In the genomic region with DNA sequence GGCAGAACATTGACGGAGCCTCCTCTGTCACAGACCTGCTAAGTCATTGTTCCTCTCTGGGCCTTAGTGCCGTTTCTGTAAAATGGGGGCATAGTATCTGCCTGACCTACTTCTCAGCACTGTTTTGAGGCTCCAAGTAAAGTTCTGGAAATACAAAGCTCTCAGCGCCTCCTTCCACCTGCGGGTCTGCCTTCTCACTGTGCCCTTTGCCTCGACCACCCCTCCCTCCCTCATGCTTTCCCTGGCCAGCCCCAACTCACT, we compare ENCODE assay signal across 12 cellular contexts. TPM values are rescaled to one million over a fixed set of nuclear protein-coding genes. Genes with fewer than 3 reads are reported as not detected.
A peak's percentile ranks its signal among the peaks of the same experiment; 100 is the strongest.
DNase-seq lines count a peak whose midpoint lies in the region; ATAC-seq and TF ChIP-seq lines count a peak whose summit lies in the region.
"Had no signal": no experiment of that assay in that cellular context is flagged by ENCODE, and none has a peak within 500 bp of the region (broad histone marks: within the 10 kb centered on the region; RNA-seq: fewer than 3 reads in every experiment).

No MANE protein-coding gene starts in this region.

- ATAC-seq in heart left ventricle: no peak
- no peak for ATAC-seq in Right ventricle myocardium inferior
- no peak for ATAC-seq in right cardiac atrium
- ATAC-seq in HG02840 (IDR thresholded peaks at IDR 0.05; ENCODE audit: low FRiP score, unreplicated experiment): no peak
- ATAC-seq in GM19035 (IDR thresholded peaks at IDR 0.05; ENCODE audit: unreplicated experiment): no peak

- H4K8ac ChIP-seq in trophoblast cell (ENCODE audit: low read depth, low read length): peak overlapping the region; percentile 72

- peak overlapping the region; percentile 9 for H4K12ac ChIP-seq in trophoblast cell (ENCODE audit: low read depth, low read length)

- H3K18ac ChIP-seq in trophoblast cell (ENCODE audit: low read length): peak overlapping the region; percentile 42

- no peak overlapping the region for H3K9ac ChIP-seq in trophoblast cell (ENCODE audit: low read length)

- H3K4me3 ChIP-seq in heart left ventricle: no peak overlapping the region
- no peak overlapping the region for H3K4me3 ChIP-seq in right cardiac atrium (ENCODE audit: low read length)
- no peak overlapping the region for H3K4me3 ChIP-seq in trophoblast cell (ENCODE audit: low read depth, low read length)
- no peak overlapping the region for H3K4me3 ChIP-seq in urinary bladder (ENCODE audit: low read depth, low read length)

- peaks cover 22% of the 10 kb centered on the region for H3K79me1 ChIP-seq in trophoblast cell (ENCODE audit: low read length)

- no peaks in the 10 kb centered on the region for H3K27me3 ChIP-seq in heart left ventricle
- no peaks in the 10 kb centered on the region for H3K27me3 ChIP-seq in right cardiac atrium (ENCODE audit: control insufficient read depth, insufficient read depth)
- H3K27me3 ChIP-seq in trophoblast cell (ENCODE audit: insufficient read depth, low read length): no peaks in the 10 kb centered on the region

- H3K23ac ChIP-seq in trophoblast cell (ENCODE audit: low read length): no peak overlapping the region

- no peaks in the 10 kb centered on the region for H3K4me1 Mint-ChIP-seq in Calu3 (ENCODE audit: low read depth, unreplicated experiment)

- no peak overlapping the region for H2AFZ ChIP-seq in trophoblast cell (ENCODE audit: insufficient read depth, low read length, poor library complexity)

- H3K9me3 ChIP-seq in heart left ventricle (no peaks in the 10 kb centered on the region), right cardiac atrium (ENCODE audit: control insufficient read depth, low read length) (no peaks in the 10 kb centered on the region), trophoblast cell (ENCODE audit: insufficient read depth, low read depth, low read length) (no peaks in the 10 kb centered on the region)

- peaks cover 7% of the 10 kb centered on the region for H3K79me2 ChIP-seq in trophoblast cell (ENCODE audit: control insufficient read depth, insufficient read depth, low read length, poor library complexity)

- no peak overlapping the region for H3K4me2 ChIP-seq in trophoblast cell (ENCODE audit: low read length)

- peak overlapping the region; percentile 93 for H2BK120ac ChIP-seq in trophoblast cell (ENCODE audit: insufficient read depth, low read length, poor library complexity)

- H2BK12ac ChIP-seq in trophoblast cell (ENCODE audit: low read length): peak overlapping the region; percentile 85

- H3K36me3 ChIP-seq in heart left ventricle: no peaks in the 10 kb centered on the region
- no peaks in the 10 kb centered on the region for H3K36me3 ChIP-seq in trophoblast cell (ENCODE audit: control insufficient read depth in 1 of 2, insufficient read depth in 2 of 2, low read length in 2 of 2)
- no peaks in the 10 kb centered on the region for H3K36me3 ChIP-seq in urinary bladder (ENCODE audit: insufficient read depth)

- H3K27me3 Mint-ChIP-seq in Calu3 (ENCODE audit: unreplicated experiment): no peaks in the 10 kb centered on the region

- peak overlapping the region; percentile 60 for H3K4ac ChIP-seq in trophoblast cell (ENCODE audit: low read depth, low read length)

- no peaks in the 10 kb centered on the region for H3K9me3 Mint-ChIP-seq in Calu3 (ENCODE audit: low read depth, unreplicated experiment)

- H3K27ac Mint-ChIP-seq in Calu3 (ENCODE audit: unreplicated experiment): no peak overlapping the region

- peak overlapping the region; percentile 78 for H3K14ac ChIP-seq in trophoblast cell (ENCODE audit: low read length)

- TF ChIP-seq CTCF in heart left ventricle (IDR thresholded peaks at IDR 0.05) (no peak), Calu3 (IDR thresholded peaks at IDR 0.05; ENCODE audit: unreplicated experiment) (no peak)

- no peaks in the 10 kb centered on the region for H3K36me3 Mint-ChIP-seq in Calu3 (ENCODE audit: insufficient read depth, unreplicated experiment)

- peak overlapping the region; percentile 88 for H2BK5ac ChIP-seq in trophoblast cell (ENCODE audit: low read depth, low read length, poor library complexity)

- DNase-seq in heart left ventricle (no peak), Right ventricle myocardium inferior (ENCODE audit: missing footprints) (no peak), right cardiac atrium (no peak), trophoblast cell (peak in 1 of 2 donors; percentile 33), Calu3 (no peak)
- DNase-seq: activated CD4-positive, alpha-beta T cell treated with anti-CD3 and anti-CD28 coated beads, Interleukin-2, amount 50 U/mL, for 48 hours; activated naive CD4-positive, alpha-beta T cell treated with anti-CD3 and anti-CD28 coated beads, Interleukin-2, amount 50 U/mL, for 16 hours; NCI-H69; T-helper 1 cell had no signal

- BruUV-seq in Calu3 (replicated peaks; lab: Mats Ljungman, UMichigan): no TSS peak

- peak overlapping the region; percentile 88 to 99 (median 93) for H3K27ac ChIP-seq in heart left ventricle
- H3K27ac ChIP-seq in right cardiac atrium (ENCODE audit: low read length): peak overlapping the region; percentile 76
- peak overlapping the region; percentile 96 for H3K27ac ChIP-seq in trophoblast cell (ENCODE audit: low read depth, low read length)
- H3K27ac ChIP-seq in urinary bladder (ENCODE audit: low read depth): peak overlapping the region; percentile 81

- peak overlapping the region; percentile 90 for H2AK5ac ChIP-seq in trophoblast cell (ENCODE audit: low read length)

- intact Hi-C loops in heart left ventricle (cut with DNase I) (loop anchor here in 1 of 10 donors (2.0 kb wide), 1 partner anchor 51 kb away; no protein-coding TSS in a partner anchor), Right ventricle myocardium inferior (cut with DNase I) (no loop called here), right cardiac atrium (cut with DNase I) (loop anchor here in 1 of 4 donors (10.0 kb wide), 1 partner anchor 71 kb away; no protein-coding TSS in a partner anchor), Calu3 (cut with micrococcal nuclease; ENCODE audit: unreplicated experiment) (no loop called here)

- H3K4me1 ChIP-seq in heart left ventricle (peaks cover 8 to 39% (median 25%) of the 10 kb centered on the region in 12 donors), right cardiac atrium (ENCODE audit: control insufficient read depth, insufficient read depth, low read length) (peaks cover 9% of the 10 kb centered on the region), trophoblast cell (ENCODE audit: control insufficient read depth in 1 of 2, insufficient read depth in 2 of 2, low read length in 2 of 2) (peaks cover 19 to 21% of the 10 kb centered on the region in 2 experiments), urinary bladder (ENCODE audit: insufficient read depth) (peaks cover 2% of the 10 kb centered on the region)

- peak overlapping the region; percentile 96 for H4K91ac ChIP-seq in trophoblast cell (ENCODE audit: low read depth, low read length)

- TF ChIP-seq POLR2A in heart left ventricle (IDR thresholded peaks at IDR 0.05): no peak

- 45 to 60% (median 52%) methylated on average over 4 to 5 of the region's 5 CpGs for WGBS in heart left ventricle, 4 donors
- 42% methylated on average over 5 of the region's 5 CpGs for WGBS in right cardiac atrium
- no CpG with 5 or more reads among the region's 5 CpGs for WGBS in trophoblast cell (ENCODE audit: extremely low coverage, insufficient coverage, insufficient read length)
- WGBS in urinary bladder: 45% methylated on average over 5 of the region's 5 CpGs

- H3K4me3 Mint-ChIP-seq in Calu3 (ENCODE audit: low read depth, unreplicated experiment): no peak overlapping the region

- CTCF ChIA-PET in Calu3 (lab: Charles Lee): interaction anchor here (0.6 kb wide), 1 partner anchor 64 kb away, joined by 3 read pairs; no protein-coding TSS in a partner anchor

RNA-seq across cellular contexts. Expression of a gene that starts 15.4 kb away (rescaled TPM):
- total RNA-seq in heart left ventricle (100 to 1,000 TPM in 1 of 9 donors, 10 to 100 TPM in 8; 27.5 to 103 (median 47.9) TPM), Right ventricle myocardium inferior (57.3 TPM), right cardiac atrium (10 to 100 TPM; 64.4 to 77.9 (median 71.5) TPM), urinary bladder (40.7 TPM), Calu3 (2022) (79.5 and 84.2 TPM in 2 replicates)
- polyA plus RNA-seq in heart left ventricle (10 to 100 TPM; 14.2 to 52.0 TPM), right cardiac atrium (22.1 TPM), urinary bladder (83.6 TPM)
- 54.5 and 57.3 TPM in 2 replicates for polyA plus RNA-seq in trophoblast cell (2013)
